In genomic region chr17:35761601-35762000, GRCh38 we compare ENCODE assay signal across 32 cellular contexts. TPM values are rescaled to one million over a fixed set of nuclear protein-coding genes. Genes with fewer than 3 reads are reported as not detected.
"Had no signal": no experiment of that assay in that cellular context is flagged by ENCODE, and none has a peak within 500 bp of the region (broad histone marks: within the 10 kb centered on the region; RNA-seq: fewer than 3 reads in every experiment).

No MANE protein-coding gene starts in this region.

- H3K4me1 ChIP-seq: foreskin keratinocyte had no signal

- H3K4me3 ChIP-seq: colonic mucosa, esophagus squamous epithelium, gastroesophageal sphincter, heart right ventricle, left lung, lower lobe of right lung, mucosa of descending colon had no signal

- H3K9me3 ChIP-seq: colonic mucosa, esophagus squamous epithelium, gastroesophageal sphincter, heart right ventricle, left lung, lower lobe of right lung, mucosa of descending colon had no signal

- H3K27ac Mint-ChIP-seq: dendritic cell treated with granulocyte-macrophage colony-stimulating factor and Interleukin-4, amounts not matched to agents 40 ng/mL and 50 ng/mL, for 4 days; effector memory CD8-positive, alpha-beta T cell; endodermal cell; mesothelial cell of epicardium had no signal

- DNase-seq: cerebellar nuclear complex; colonic mucosa; cortex of kidney; effector CD8-positive, alpha-beta T cell; effector memory CD8-positive, alpha-beta T cell; endodermal cell; erythroblast; esophagus squamous epithelium; foreskin keratinocyte; heart right ventricle; hippocampal formation; left cardiac atrium; left lung; left ventricle myocardium superior; lower lobe of right lung; mesenchymal stem cell; mucosa of descending colon had no signal

- H3K36me3 Mint-ChIP-seq: mesothelial cell of epicardium had no signal

- H3K27ac ChIP-seq: colonic mucosa, epithelial cell of prostate, esophagus squamous epithelium, foreskin keratinocyte, gastroesophageal sphincter, heart right ventricle, left lung, lower lobe of right lung had no signal

- H3K27me3 ChIP-seq: colonic mucosa, esophagus squamous epithelium, gastroesophageal sphincter had no signal

- ATAC-seq: effector memory CD8-positive, alpha-beta T cell; esophagus mucosa; foreskin keratinocyte; gastroesophageal sphincter; heart right ventricle; left cardiac atrium; left lung; left ventricle myocardium superior; lower lobe of right lung; mucosa of descending colon had no signal

- H3K9me3 Mint-ChIP-seq: dendritic cell treated with granulocyte-macrophage colony-stimulating factor and Interleukin-4, amounts not matched to agents 40 ng/mL and 50 ng/mL, for 4 days; effector memory CD8-positive, alpha-beta T cell; endodermal cell; mesothelial cell of epicardium had no signal

- H3K36me3 ChIP-seq: colonic mucosa, esophagus squamous epithelium, gastroesophageal sphincter, heart right ventricle, left lung, lower lobe of right lung had no signal

- FAIRE-seq: endometrium, frontal cortex, islet of Langerhans, keratinocyte had no signal

- H3K4me3 Mint-ChIP-seq: dendritic cell treated with granulocyte-macrophage colony-stimulating factor and Interleukin-4, amounts not matched to agents 40 ng/mL and 50 ng/mL, for 4 days; effector memory CD8-positive, alpha-beta T cell; endodermal cell; mesothelial cell of epicardium had no signal

RNA-seq across cellular contexts. Expression of gene C17orf50, which starts 0.9 kb away (rescaled TPM):
- total RNA-seq: chondrocyte, colonic mucosa, dermis microvascular lymphatic vessel endothelial cell, endodermal cell, esophagus mucosa, esophagus squamous epithelium, foreskin keratinocyte, gastroesophageal sphincter, heart right ventricle, kidney epithelial cell, left cardiac atrium, left lung, left ventricle myocardium superior, lower leg skin, lower lobe of right lung, lung microvascular endothelial cell, mesenteric fat pad, mesothelial cell of epicardium, mucosa of descending colon had no signal
- polyA plus RNA-seq: foreskin keratinocyte, heart right ventricle, keratinocyte had no signal

RNA-seq across cellular contexts. Expression of gene GAS2L2, which starts 8.6 kb away (rescaled TPM):
- total RNA-seq: chondrocyte, dermis microvascular lymphatic vessel endothelial cell, esophagus mucosa, esophagus squamous epithelium, foreskin keratinocyte, kidney epithelial cell, mucosa of descending colon had no signal
- polyA plus RNA-seq: foreskin keratinocyte had no signal

RNA-seq across cellular contexts. Expression of gene MMP28, which starts 33.8 kb away (rescaled TPM):
- total RNA-seq: endodermal cell had no signal
